In genomic region chr4:68505452-68505851, GRCh38 we compare ENCODE assay signal across 11 cellular contexts. TPM values are rescaled to one million over a fixed set of nuclear protein-coding genes. Genes with fewer than 3 reads are reported as not detected.
DNase-seq lines count a peak whose midpoint lies in the region; ATAC-seq, FAIRE-seq and TF ChIP-seq lines count a peak whose summit lies in the region.
"Not testable (repeated sequence)": the region's sequence is repeated elsewhere in the genome, so short reads cannot be mapped to it uniquely, and the experiment has no call there.
"Had no signal": no experiment of that assay in that cellular context is flagged by ENCODE, and none has a peak within 500 bp of the region (broad histone marks: within the 10 kb centered on the region; RNA-seq: fewer than 3 reads in every experiment).

No MANE protein-coding gene starts in this region.

- H3K4me1 ChIP-seq in GM12878 (ENCODE audit: control insufficient read depth, insufficient read depth, low read length), result not testable (repeated sequence)

- in situ Hi-C loops in GM12878 (cut with MboI), result loop anchor here (25.0 kb wide), 2 partner anchors 132 to 532 kb away; no protein-coding TSS in a partner anchor

- ATAC-seq in GM18520 (IDR thresholded peaks at IDR 0.05; ENCODE audit: unreplicated experiment) (peak; percentile 95), GM19025 (IDR thresholded peaks at IDR 0.05; ENCODE audit: low read depth, unreplicated experiment) (peak; percentile 77), GM19463 (IDR thresholded peaks at IDR 0.05; ENCODE audit: unreplicated experiment) (peak; percentile 67), GM21825 (IDR thresholded peaks at IDR 0.05; ENCODE audit: unreplicated experiment) (peak; percentile 54), HG02885 (IDR thresholded peaks at IDR 0.05; ENCODE audit: poor library complexity, unreplicated experiment) (peak; percentile 68), HG03378 (IDR thresholded peaks at IDR 0.05; ENCODE audit: unreplicated experiment) (peak; percentile 76), GM12878 (peak; percentile 87)

- not testable (repeated sequence) for H3K79me2 ChIP-seq in GM12878 (ENCODE audit: control insufficient read depth, insufficient read depth, low read length)

- H3K4me2 ChIP-seq in GM12878 (ENCODE audit: control insufficient read depth, insufficient read depth), result not testable (repeated sequence)

- H3K9ac ChIP-seq in GM12878 (ENCODE audit: control insufficient read depth, insufficient read depth, low read length), result not testable (repeated sequence)

- H3K4me3 ChIP-seq in GM12878, result not testable (repeated sequence)

- BruUV-seq in GM12878 (replicated peaks; lab: Mats Ljungman, UMichigan), result not testable (repeated sequence)

- SMC1A ChIA-PET in GM12878 (lab: Charles Lee; ENCODE audit: uncharacterized antibody, unreplicated experiment), result not testable (repeated sequence)

- RAD21 ChIA-PET in GM12878 (lab: Charles Lee; ENCODE audit: unreplicated experiment), result not testable (repeated sequence)

- peak; percentile 66 for FAIRE-seq in GM12891 (lab: Jason Lieb, UNC)
- not testable (repeated sequence) for FAIRE-seq in GM12878 (lab: Jason Lieb, UNC)

- H3K27me3 ChIP-seq in GM12878 (replicated peaks in 1 of 2; ENCODE audit: control insufficient read depth in 2 of 2, insufficient read depth in 2 of 2, low read length in 1 of 2), result not testable (repeated sequence)

- TF ChIP-seq EP300 in GM12878 (IDR thresholded peaks at IDR 0.05; ENCODE audit: borderline replicate concordance in 1 of 2, control insufficient read depth in 1 of 2, low read depth in 2 of 2, low read length in 2 of 2), result not testable (repeated sequence)

- not testable (repeated sequence) for H3K36me3 ChIP-seq in GM12878 (ENCODE audit: control insufficient read depth in 2 of 2, insufficient read depth in 2 of 2, low read length in 1 of 2)

- not testable (repeated sequence) for TF ChIP-seq RAD21 in GM12878 (IDR thresholded peaks at IDR 0.05; ENCODE audit: insufficient read depth, low read depth, low read length)

- intact Hi-C loops in GM12878 (cut with micrococcal nuclease; ENCODE audit: unreplicated experiment), result loop anchor here (10.0 kb wide), 1 partner anchor 129 kb away; no protein-coding TSS in a partner anchor

- WGBS in GM12878 (ENCODE audit: insufficient coverage, insufficient replicate concordance, low lambda C conversion rate, missing lambda C conversion rate), result 34% methylated on average over 1 of the region's 1 CpG

- not testable (repeated sequence) for H3K9me3 ChIP-seq in GM12878 (replicated peaks; ENCODE audit: control insufficient read depth, insufficient read depth, low read length)

- H4K20me1 ChIP-seq in GM12878 (ENCODE audit: control insufficient read depth, insufficient read depth), result not testable (repeated sequence)

- not testable (repeated sequence) for DNase-seq in GM12891 (ENCODE audit: insufficient read length, low spot score); GM12878 (ENCODE audit: low read depth, low spot score)

- CTCF ChIA-PET in GM12878 (lab: Yijun Ruan, JAX), result not testable (repeated sequence)

- TF ChIP-seq CTCF in GM12878 (IDR thresholded peaks at IDR 0.05 in 2 of 3, conservative IDR thresholded peaks at IDR 0.05 in 1 of 3; ENCODE audit: control insufficient read depth in 2 of 3, extremely low read depth in 1 of 3, insufficient read depth in 1 of 3, low read depth in 3 of 3, low read length in 3 of 3), result not testable (repeated sequence)

- H3K27ac ChIP-seq in GM12878 (ENCODE audit: control insufficient read depth, insufficient read depth), result not testable (repeated sequence)

- not testable (repeated sequence) for TF ChIP-seq POLR2A in GM12891 (IDR thresholded peaks at IDR 0.05; ENCODE audit: low read depth, low read length); GM12878 (IDR thresholded peaks at IDR 0.05; ENCODE audit: low read depth, low read length)

- not testable (repeated sequence) for H2AFZ ChIP-seq in GM12878 (ENCODE audit: control insufficient read depth, low read depth, low read length)

- POLR2A ChIA-PET in GM12878 (lab: Charles Lee), result not testable (repeated sequence)

TF ChIP-seq in GM12878, 131 proteins besides CTCF, POLR2A, EP300 and RAD21:
- peak; percentile 67 for TF ChIP-seq MTA2 (IDR thresholded peaks at IDR 0.05; ENCODE audit: low read depth)

RNA-seq across cellular contexts. Expression of gene TMPRSS11E, which starts 58.2 kb away (rescaled TPM):
- not detected for polyA plus RNA-seq in GM12891 (2012; ENCODE audit: low read depth, missing spikeins)
- total RNA-seq in GM12878 (2013; cell fraction: nucleolus; rRNA removed), result not detected in 2 replicates
- total RNA-seq in GM12878 (2014; rRNA removed) (not detected in 2 replicates), GM12878 (2014; rRNA removed; fragmentation: Illumina TruSeq; extraction: Trizol) (not detected in 2 replicates), GM12878 (2021) (not detected in 2 replicates)
- polyA plus RNA-seq in GM12878 (2011; ENCODE audit: low read depth), result not detected
- polyA plus RNA-seq in GM12878 (2011; rRNA removed) (not detected in 2 replicates), GM12878 (2014; fragmentation: Illumina TruSeq; extraction: Trizol) (not detected in 2 replicates), GM12878 (2014; fragmentation: Nextera tagmentation; extraction: Ambion mirVana) (not detected), GM12878 (2014; rRNA removed) (not detected in 2 replicates), GM12878 (2016; fragmentation: Nextera tagmentation; extraction: Ambion mirVana) (not detected)
- polyA plus RNA-seq in GM12878 (2011; cell fraction: cytosol; rRNA removed), result not detected in 2 replicates
- polyA plus RNA-seq in GM12878 (2011; cell fraction: nucleus; rRNA removed), result not detected in 2 replicates
- polyA plus RNA-seq in GM12878 (2012), result not detected in 2 replicates
- polyA minus RNA-seq in GM12878 (2011; rRNA and poly(A)+ RNA removed), result not detected in 2 replicates
- polyA minus RNA-seq in GM12878 (2011; cell fraction: cytosol; rRNA and poly(A)+ RNA removed), result not detected in 2 replicates
- polyA minus RNA-seq in GM12878 (2011; cell fraction: nucleus; rRNA and poly(A)+ RNA removed), result not detected in 2 replicates
- total RNA-seq: CD8-positive, alpha-beta T cell; OCI-LY7; Peyer's patch had no signal
